Comparison of ENCODE assay signal across 9 cellular contexts in genomic region chr2:10042301-10043161, GRCh38. TPM values are rescaled to one million over a fixed set of nuclear protein-coding genes. Genes with fewer than 3 reads are reported as not detected.
DNase-seq lines count a peak whose midpoint lies in the region; ATAC-seq, FAIRE-seq and TF ChIP-seq lines count a peak whose summit lies in the region.
"Had no signal": no experiment of that assay in that cellular context is flagged by ENCODE, and none has a peak within 500 bp of the region (broad histone marks: within the 10 kb centered on the region; RNA-seq: fewer than 3 reads in every experiment).

No MANE protein-coding gene starts in this region.

- no peaks in the 10 kb centered on the region for H3K79me2 ChIP-seq in endothelial cell of umbilical vein (ENCODE audit: control insufficient read depth, insufficient read depth, low read length)

- peak; percentile 2 for ATAC-seq in HG03571 (IDR thresholded peaks at IDR 0.05; ENCODE audit: unreplicated experiment)
- no peak for ATAC-seq in activated CD8-positive, alpha-beta T cell treated with anti-CD3 and anti-CD28 coated beads, Interleukin-2, amount 10 ng/mL, durations not matched to agents 7 days and 5 days
- peak; percentile 0 for ATAC-seq in memory B cell (ENCODE audit: low read depth)
- no peak for ATAC-seq in GM18870 (IDR thresholded peaks at IDR 0.05; ENCODE audit: unreplicated experiment)

- TF ChIP-seq POLR2A in endothelial cell of umbilical vein (IDR thresholded peaks at IDR 0.05; ENCODE audit: low read depth, low read length): no peak

- peaks cover 0 to 3% of the 10 kb centered on the region in 2 experiments for H3K36me3 ChIP-seq in endothelial cell of umbilical vein (ENCODE audit: control insufficient read depth in 2 of 2, extremely low read depth in 1 of 2, insufficient read depth in 2 of 2, low read length in 2 of 2)

- TF ChIP-seq CTCF in endothelial cell of umbilical vein (IDR thresholded peaks at IDR 0.05; ENCODE audit: extremely low read depth in 1 of 2, insufficient read depth in 1 of 2, low read depth in 1 of 2, low read length in 2 of 2): peak in 1 of 2 donors; percentile 8

- no peaks in the 10 kb centered on the region for H3K9me3 Mint-ChIP-seq in activated CD8-positive, alpha-beta T cell treated with anti-CD3 and anti-CD28 coated beads, Interleukin-2, amount 10 ng/mL, durations not matched to agents 7 days and 5 days (ENCODE audit: insufficient read depth)
- no peaks in the 10 kb centered on the region for H3K9me3 Mint-ChIP-seq in memory B cell

- peak overlapping the region; percentile 63 for H3K4me2 ChIP-seq in endothelial cell of umbilical vein (ENCODE audit: insufficient read depth, low read length)

- DNase-seq in ACHN: peak; percentile 87
- peak; percentile 40 for DNase-seq in activated CD8-positive, alpha-beta T cell treated with anti-CD3 and anti-CD28 coated beads, Interleukin-2, amount 10 ng/mL, durations not matched to agents 7 days and 5 days
- peak; percentile 82 for DNase-seq in endothelial cell of umbilical vein (ENCODE audit: low read depth, low spot score)
- peak; percentile 14 to 39 for DNase-seq in memory B cell (ENCODE audit: low spot score in 2 of 2)
- DNase-seq in stimulated activated naive CD4-positive, alpha-beta T cell treated with Interleukin-2 at 50 U/mL for 16 hours (lab: John Stamatoyannopoulos, UW): peak; percentile 50
- DNase-seq in SIG-M5 (lab: John Stamatoyannopoulos, UW): no peak

- POLR2A ChIA-PET in activated CD8-positive, alpha-beta T cell treated with anti-CD3 and anti-CD28 coated beads, Interleukin-2, amount 10 ng/mL, durations not matched to agents 7 days and 5 days (lab: Charles Lee): interaction anchor here (1.6 to 4.0 kb wide), 2 partner anchors 14 to 200 kb away, joined by 6 to 17 read pairs; partner anchors contain the start of gene TAF1B
- POLR2A ChIA-PET in endothelial cell of umbilical vein (lab: Charles Lee): interaction anchor here (0.9 kb wide), 1 partner anchor 58 kb away, joined by 3 read pairs; no protein-coding TSS in a partner anchor

- no peaks in the 10 kb centered on the region for H4K20me1 ChIP-seq in endothelial cell of umbilical vein (replicated peaks; ENCODE audit: control insufficient read depth, extremely low read depth, insufficient read depth, low read length)

- H3K36me3 Mint-ChIP-seq in activated CD8-positive, alpha-beta T cell treated with anti-CD3 and anti-CD28 coated beads, Interleukin-2, amount 10 ng/mL, durations not matched to agents 7 days and 5 days (ENCODE audit: low read depth): peaks cover 6% of the 10 kb centered on the region
- peaks cover 7% of the 10 kb centered on the region for H3K36me3 Mint-ChIP-seq in memory B cell

- peaks cover 9% of the 10 kb centered on the region for H3K4me1 ChIP-seq in endothelial cell of umbilical vein (ENCODE audit: control insufficient read depth, extremely low read depth, insufficient read depth, low read length)

- CTCF ChIA-PET in activated CD8-positive, alpha-beta T cell treated with anti-CD3 and anti-CD28 coated beads, Interleukin-2, amount 10 ng/mL, durations not matched to agents 7 days and 5 days (lab: Charles Lee): interaction anchor here (1.2 to 1.8 kb wide), 2 partner anchors 15 to 58 kb away, joined by 4 to 6 read pairs; no protein-coding TSS in a partner anchor
- CTCF ChIA-PET in endothelial cell of umbilical vein (lab: Charles Lee): interaction anchor here (0.9 to 17.6 kb wide), 7 partner anchors 50 to 393 kb away, joined by 3 to 340 read pairs (median 5); no protein-coding TSS in a partner anchor

- H3K9me1 ChIP-seq in endothelial cell of umbilical vein (replicated peaks; ENCODE audit: control insufficient read depth, extremely low read depth, insufficient read depth, low read length): no peaks in the 10 kb centered on the region

- intact Hi-C loops in endothelial cell of umbilical vein (cut with micrococcal nuclease): loop anchor here (10.0 kb wide), 1 partner anchor 408 kb away; the partner anchor contains the start of gene YWHAQ

- H3K27ac ChIP-seq in endothelial cell of umbilical vein (ENCODE audit: insufficient read depth, low read depth, low read length): peak overlapping the region; percentile 74

- no peaks in the 10 kb centered on the region for H3K9me3 ChIP-seq in endothelial cell of umbilical vein (replicated peaks; ENCODE audit: control insufficient read depth, insufficient read depth, low read length)

- no peaks in the 10 kb centered on the region for H3K27me3 ChIP-seq in endothelial cell of umbilical vein (ENCODE audit: control insufficient read depth in 2 of 2, insufficient read depth in 2 of 2, low read length in 2 of 2)

- H3K27ac Mint-ChIP-seq in activated CD8-positive, alpha-beta T cell treated with anti-CD3 and anti-CD28 coated beads, Interleukin-2, amount 10 ng/mL, durations not matched to agents 7 days and 5 days: peak overlapping the region; percentile 82
- peak overlapping the region; percentile 92 for H3K27ac Mint-ChIP-seq in memory B cell

- BruUV-seq in endothelial cell of umbilical vein (replicated peaks; lab: Mats Ljungman, UMichigan): TSS peak; percentile 40

- FAIRE-seq in endothelial cell of umbilical vein (lab: Jason Lieb, UNC): peak; percentile 88
- FAIRE-seq: colon had no signal

- H3K4me1 Mint-ChIP-seq in activated CD8-positive, alpha-beta T cell treated with anti-CD3 and anti-CD28 coated beads, Interleukin-2, amount 10 ng/mL, durations not matched to agents 7 days and 5 days (ENCODE audit: low read depth): peaks cover 24% of the 10 kb centered on the region
- H3K4me1 Mint-ChIP-seq in memory B cell: peaks cover 27% of the 10 kb centered on the region

- peak overlapping the region; percentile 87 for H2AFZ ChIP-seq in endothelial cell of umbilical vein (ENCODE audit: low read depth, low read length)

- in situ Hi-C loops in ACHN (cut with HindIII; ENCODE audit: low pct_ligation_motif_present, low pct_unique_long_range_greater_than_20kb, low sequenced_read_pairs): loop anchor here (25.0 kb wide), 1 partner anchor 230 kb away; no protein-coding TSS in a partner anchor

- H3K9ac ChIP-seq in endothelial cell of umbilical vein (replicated peaks; ENCODE audit: extremely low read depth, insufficient read depth, low read length): peak overlapping the region; percentile 58

- peak overlapping the region; percentile 71 for H3K4me3 Mint-ChIP-seq in activated CD8-positive, alpha-beta T cell treated with anti-CD3 and anti-CD28 coated beads, Interleukin-2, amount 10 ng/mL, durations not matched to agents 7 days and 5 days
- H3K4me3 Mint-ChIP-seq in memory B cell: peak overlapping the region; percentile 86

- peak overlapping the region in 2 of 3 experiments; percentile 39 to 61 for H3K4me3 ChIP-seq in endothelial cell of umbilical vein (replicated peaks in 1 of 3; ENCODE audit: insufficient read depth in 1 of 3, low read depth in 1 of 3, low read length in 3 of 3)

- peaks cover 30% of the 10 kb centered on the region for H3K27me3 Mint-ChIP-seq in activated CD8-positive, alpha-beta T cell treated with anti-CD3 and anti-CD28 coated beads, Interleukin-2, amount 10 ng/mL, durations not matched to agents 7 days and 5 days (ENCODE audit: low read depth)
- no peaks in the 10 kb centered on the region for H3K27me3 Mint-ChIP-seq in memory B cell

- dilution Hi-C loops in endothelial cell of umbilical vein (cut with MboI; ENCODE audit: extremely low pct_ligation_motif_present, low sequenced_read_pairs): loop anchor here (10.0 kb wide), 1 partner anchor 238 kb away; no protein-coding TSS in a partner anchor

TF ChIP-seq in endothelial cell of umbilical vein, 7 proteins besides CTCF, POLR2A, EP300 and RAD21:
- TF ChIP-seq GATA2 (IDR thresholded peaks at IDR 0.05; ENCODE audit: insufficient read depth, insufficient read length, low read depth, low read length) (no peak), FOS (IDR thresholded peaks at IDR 0.05; ENCODE audit: borderline replicate concordance, insufficient read depth, low read length) (no peak), MYC (IDR thresholded peaks at IDR 0.05; ENCODE audit: low read depth, low read length) (no peak), JUN (IDR thresholded peaks at IDR 0.05; ENCODE audit: borderline replicate concordance, insufficient read depth, insufficient read length, low read depth) (no peak), EZH2 (IDR thresholded peaks at IDR 0.05; ENCODE audit: borderline replicate concordance, low read depth, low read length, severe bottlenecking) (no peak), POLR2AphosphoS5 (IDR thresholded peaks at IDR 0.05; ENCODE audit: insufficient read depth, low read depth, low read length) (no peak), MAX (IDR thresholded peaks at IDR 0.05; ENCODE audit: insufficient read depth, insufficient read length) (no peak)

RNA-seq across cellular contexts. Expression of gene KLF11, which starts 0.8 kb away (rescaled TPM):
- 1 to 10 TPM; 6.8 to 9.2 TPM for total RNA-seq in activated CD8-positive, alpha-beta T cell treated with anti-CD3 and anti-CD28 coated beads, Interleukin-2, amount 10 ng/mL, durations not matched to agents 7 days and 5 days
- 11.0 and 11.3 TPM in 2 replicates for total RNA-seq in endothelial cell of umbilical vein
- polyA plus RNA-seq in endothelial cell of umbilical vein: 10.2 and 10.5 TPM in 2 replicates
- 8.7 and 9.3 TPM in 2 replicates for polyA plus RNA-seq in endothelial cell of umbilical vein (2011; cell fraction: cytosol; rRNA removed)
- polyA plus RNA-seq in endothelial cell of umbilical vein (2011; cell fraction: nucleus; rRNA removed): 11.0 and 12.5 TPM in 2 replicates
- 4.2 and 5.3 TPM in 2 replicates for polyA plus RNA-seq in endothelial cell of umbilical vein (2012)
- polyA minus RNA-seq in endothelial cell of umbilical vein: 22.9 and 28.0 TPM in 2 replicates
- 23.4 TPM for polyA minus RNA-seq in endothelial cell of umbilical vein (2011; cell fraction: cytosol; rRNA and poly(A)+ RNA removed)
- 8.2 and 10.0 TPM in 2 replicates for polyA minus RNA-seq in endothelial cell of umbilical vein (2011; cell fraction: nucleus; rRNA and poly(A)+ RNA removed)

RNA-seq across cellular contexts. Expression of gene CYS1, which starts 37.7 kb away (rescaled TPM):
- total RNA-seq in activated CD8-positive, alpha-beta T cell treated with anti-CD3 and anti-CD28 coated beads, Interleukin-2, amount 10 ng/mL, durations not matched to agents 7 days and 5 days: 1 to 10 TPM in 1 of 2 experiments, under 1 TPM in 1; 0.50 to 1.1 TPM
- total RNA-seq in endothelial cell of umbilical vein: 0.25 TPM in 1 of 2 replicates, not detected in the other
- polyA plus RNA-seq in endothelial cell of umbilical vein: 0.03 TPM in 1 of 2 replicates, not detected in the other
- 0.01 and 0.03 TPM in 2 replicates for polyA plus RNA-seq in endothelial cell of umbilical vein (2011; cell fraction: cytosol; rRNA removed)
- polyA plus RNA-seq in endothelial cell of umbilical vein (2011; cell fraction: nucleus; rRNA removed): 0.04 TPM in 1 of 2 replicates, not detected in the other
- polyA plus RNA-seq in endothelial cell of umbilical vein (2012): 0.08 TPM in 1 of 2 replicates, not detected in the other
- not detected in 2 replicates for polyA minus RNA-seq in endothelial cell of umbilical vein
- not detected for polyA minus RNA-seq in endothelial cell of umbilical vein (2011; cell fraction: cytosol; rRNA and poly(A)+ RNA removed)
- not detected in 2 replicates for polyA minus RNA-seq in endothelial cell of umbilical vein (2011; cell fraction: nucleus; rRNA and poly(A)+ RNA removed)

Comparison
In these comparisons a context has a peak if more than half of its experiments do, and no peak if none do; other contexts are left out.
1. ATAC-seq: peak in HG03571 (single experiment) and memory B cell (single experiment); none in activated CD8-positive, alpha-beta T cell treated with anti-CD3 and anti-CD28 coated beads, Interleukin-2, amount 10 ng/mL, durations not matched to agents 7 days and 5 days (single experiment) and GM18870 (single experiment).